Comparison of ENCODE assay signal across 9 cellular contexts in the genomic region with DNA sequence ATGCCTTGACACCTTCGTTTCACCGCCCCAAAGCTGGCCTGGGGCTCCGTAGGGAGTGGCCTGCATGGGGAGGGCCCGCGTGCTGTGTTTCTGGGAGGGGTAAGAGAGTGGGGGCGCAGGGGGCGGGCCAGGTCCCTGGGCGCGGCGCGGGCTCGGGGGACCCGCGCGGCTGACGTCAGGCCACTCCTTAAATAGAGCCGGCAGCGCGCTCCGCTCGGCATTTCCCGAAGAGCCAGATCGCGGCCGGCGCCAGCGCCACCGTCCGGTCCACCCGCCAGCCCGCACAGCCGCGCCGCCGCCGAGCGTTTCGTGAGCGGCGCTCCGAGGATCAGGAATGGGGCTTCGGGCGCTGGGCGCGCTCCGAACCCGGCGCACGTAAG. TPM values are rescaled to one million over a fixed set of nuclear protein-coding genes. Genes with fewer than 3 reads are reported as not detected.
A peak's percentile ranks its signal among the peaks of the same experiment; 100 is the strongest.
DNase-seq lines count a peak whose midpoint lies in the region; ATAC-seq and TF ChIP-seq lines count a peak whose summit lies in the region.
"Had no signal": no experiment of that assay in that cellular context is flagged by ENCODE, and none has a peak within 500 bp of the region (broad histone marks: within the 10 kb centered on the region; RNA-seq: fewer than 3 reads in every experiment).

A gene (plus strand): TSS at position 217 of the 380 bp plus-strand sequence. CDS start 449 bp downstream, outside the sequence.

- H3K4me1 ChIP-seq in hepatocyte (ENCODE audit: insufficient read depth) (peaks cover 4% of the 10 kb centered on the region), skeletal muscle satellite cell (ENCODE audit: control insufficient read depth, insufficient read depth, low read length) (peaks cover 4% of the 10 kb centered on the region)

- TF ChIP-seq CTCF in HFFc6 (IDR thresholded peaks at IDR 0.05) (peak; percentile 16; the same call in 1 of the 2 replicates), VCaP (conservative IDR thresholded peaks at IDR 0.05) (peak; percentile 70), hepatocyte (IDR thresholded peaks at IDR 0.05; ENCODE audit: poor library complexity) (peak; percentile 36), natural killer cell (IDR thresholded peaks at IDR 0.05) (no peak)

- H3K36me3 ChIP-seq in hepatocyte (replicated peaks; ENCODE audit: insufficient read depth, low read depth) = no peaks in the 10 kb centered on the region
- H3K36me3 ChIP-seq in skeletal muscle satellite cell (ENCODE audit: insufficient read depth, low read length) = no peaks in the 10 kb centered on the region

- no peaks in the 10 kb centered on the region for H3K9me3 ChIP-seq in hepatocyte (ENCODE audit: low read depth)
- H3K9me3 ChIP-seq in skeletal muscle satellite cell (replicated peaks; ENCODE audit: low read length) = no peaks in the 10 kb centered on the region

- ATAC-seq in natural killer cell (no peak), HG03432 (IDR thresholded peaks at IDR 0.05; ENCODE audit: unreplicated experiment) (no peak)

- H3K9me3 Mint-ChIP-seq in HFFc6 (no peaks in the 10 kb centered on the region), natural killer cell (no peaks in the 10 kb centered on the region)
- H3K9me3 Mint-ChIP-seq: activated naive CD8-positive, alpha-beta T cell treated with anti-CD3 and anti-CD28 coated beads, Interleukin-2, amount 10 ng/mL, durations not matched to agents 7 days and 5 days had no signal

- no peak within 1 kb of the TSS for H3K27ac Mint-ChIP-seq in HFFc6
- no peak within 1 kb of the TSS for H3K27ac Mint-ChIP-seq in natural killer cell
- H3K27ac Mint-ChIP-seq: activated naive CD8-positive, alpha-beta T cell treated with anti-CD3 and anti-CD28 coated beads, Interleukin-2, amount 10 ng/mL, durations not matched to agents 7 days and 5 days had no signal

- H3K27me3 Mint-ChIP-seq in HFFc6 (ENCODE audit: insufficient read depth) (peaks cover 15% of the 10 kb centered on the region), natural killer cell (ENCODE audit: low read depth in 2 of 2) (peaks cover 28 to 39% of the 10 kb centered on the region in 2 donors)

- no peak within 1 kb of the TSS for H3K4me3 ChIP-seq in hepatocyte
- no peak within 1 kb of the TSS for H3K4me3 ChIP-seq in skeletal muscle satellite cell (ENCODE audit: low read length)

- H3K79me2 ChIP-seq in hepatocyte = no peaks in the 10 kb centered on the region

- H3K4me2 ChIP-seq in hepatocyte (peak within 1 kb of the TSS; percentile 85), skeletal muscle satellite cell (ENCODE audit: low read length) (peak within 1 kb of the TSS; percentile 24)

- H3K27ac ChIP-seq in VCaP = no peak within 1 kb of the TSS
- no peak within 1 kb of the TSS for H3K27ac ChIP-seq in hepatocyte

- no peak within 1 kb of the TSS for H2AFZ ChIP-seq in hepatocyte

- H3K27me3 ChIP-seq in hepatocyte = peaks cover 69% of the 10 kb centered on the region
- H3K27me3 ChIP-seq in skeletal muscle satellite cell (ENCODE audit: control insufficient read depth, insufficient read depth, low read length) = peaks cover 37% of the 10 kb centered on the region

- no peaks in the 10 kb centered on the region for H4K20me1 ChIP-seq in hepatocyte (ENCODE audit: insufficient read depth, poor library complexity, severe bottlenecking)

- no peak within 1 kb of the TSS for H3K9ac ChIP-seq in skeletal muscle satellite cell (ENCODE audit: low read depth, low read length)

- WGBS in hepatocyte (ENCODE audit: low lambda C conversion rate, missing lambda C conversion rate) = under 1% methylated on average over 19 of the region's 49 CpGs

- H3K9me2 ChIP-seq in hepatocyte (replicated peaks; ENCODE audit: insufficient read depth) = no peaks in the 10 kb centered on the region

- peak within 1 kb of the TSS; percentile 39 for H3K4me3 Mint-ChIP-seq in HFFc6
- H3K4me3 Mint-ChIP-seq in natural killer cell = no peak within 1 kb of the TSS
- H3K4me3 Mint-ChIP-seq: activated naive CD8-positive, alpha-beta T cell treated with anti-CD3 and anti-CD28 coated beads, Interleukin-2, amount 10 ng/mL, durations not matched to agents 7 days and 5 days had no signal

- H3K4me1 Mint-ChIP-seq in HFFc6 (ENCODE audit: low read depth) (peaks cover 6% of the 10 kb centered on the region; the same call in 1 of the 2 replicates), natural killer cell (no peaks in the 10 kb centered on the region)

- no peaks in the 10 kb centered on the region for H3K36me3 Mint-ChIP-seq in HFFc6 (ENCODE audit: low read depth)
- no peaks in the 10 kb centered on the region for H3K36me3 Mint-ChIP-seq in natural killer cell
- H3K36me3 Mint-ChIP-seq: activated naive CD8-positive, alpha-beta T cell treated with anti-CD3 and anti-CD28 coated beads, Interleukin-2, amount 10 ng/mL, durations not matched to agents 7 days and 5 days had no signal

- intact Hi-C loops in natural killer cell (cut with micrococcal nuclease) = no loop called here

- DNase-seq in HFFc6 = no peak
- peak; percentile 67 for DNase-seq in hepatocyte (ENCODE audit: low spot score)
- no peak for DNase-seq in natural killer cell
- DNase-seq in NCI-H446 (lab: John Stamatoyannopoulos, UW) = no peak
- no peak for DNase-seq in medulla oblongata (ENCODE audit: extremely low spot score)
- DNase-seq: activated naive CD8-positive, alpha-beta T cell treated with anti-CD3 and anti-CD28 coated beads, Interleukin-2, amount 10 ng/mL, durations not matched to agents 7 days and 5 days had no signal

RNA-seq across cellular contexts. Expression of the gene that starts here (rescaled TPM):
- not detected for total RNA-seq in HFFc6 (2021; fragmentation: NEBNext Ultra II Directional; extraction: Animal tissue kit (Norgen Biotek cat#: 25700))
- total RNA-seq in hepatocyte = 0.17 TPM in 1 of 2 replicates, not detected in the other
- polyA plus RNA-seq in hepatocyte = 0.36 TPM in 1 of 2 replicates, not detected in the other
- total RNA-seq in skeletal muscle satellite cell (2012; rRNA removed) = 0.22 and 0.25 TPM in 2 replicates
- total RNA-seq in natural killer cell = not detected

Comparison
In these comparisons a context has a peak if more than half of its experiments do, and no peak if none do; other contexts are left out.
1. Peak in DNase-seq and H3K4me2 ChIP-seq in hepatocyte; RNA of the gene not detected or under 1 TPM.